Comparison of ENCODE assay signal across 1 cellular context in the genomic region with DNA sequence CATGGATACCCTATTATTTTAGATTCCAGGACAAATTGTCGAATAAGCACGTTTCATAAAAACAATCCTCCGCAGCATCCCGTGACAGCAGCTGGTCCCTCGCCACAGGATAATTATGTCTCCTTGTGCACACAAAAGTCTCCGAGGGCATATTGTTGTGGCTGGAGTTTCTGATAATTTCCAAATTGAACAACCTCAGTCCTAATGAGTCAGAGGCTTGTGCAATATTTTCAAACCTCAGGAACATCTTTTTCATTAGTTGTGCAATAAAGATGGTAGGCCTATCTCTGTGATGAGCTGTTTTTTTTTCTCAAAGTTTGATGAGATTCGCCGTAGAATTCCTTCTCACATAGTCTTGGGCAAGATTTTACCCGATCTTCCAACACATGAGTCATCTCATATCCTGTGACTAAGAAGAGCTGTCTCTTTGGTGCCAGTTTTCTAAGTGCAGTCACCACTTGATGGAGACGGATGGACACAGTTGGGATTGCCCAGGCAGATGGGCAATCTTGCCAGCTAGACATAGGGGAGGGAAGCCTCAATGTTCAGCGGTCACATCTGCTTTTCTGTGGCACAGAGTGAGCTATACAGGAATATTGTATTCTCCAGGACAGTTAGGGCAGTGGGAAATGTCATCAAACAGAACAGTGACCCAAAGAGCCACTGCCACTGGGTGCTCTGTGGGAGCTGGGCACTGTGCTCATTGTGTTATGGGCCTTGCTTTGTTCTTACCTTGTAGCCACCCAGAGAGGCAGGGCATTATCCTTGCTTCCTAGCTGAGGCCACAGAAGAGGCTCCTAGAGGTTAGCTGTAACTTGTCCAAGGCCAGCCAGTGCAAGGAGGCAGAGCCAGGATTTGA.
TF ChIP-seq lines count a peak whose summit lies in the region.

No MANE protein-coding gene starts in this region.

TF ChIP-seq in IMR-90, 13 proteins besides CTCF, POLR2A, EP300 and RAD21 (continued from another document):
- TF ChIP-seq MAFK (IDR thresholded peaks at IDR 0.05; ENCODE audit: low read depth, low read length) (peak; percentile 19; the same call in 1 of the 2 replicates), NFE2L2 (IDR thresholded peaks at IDR 0.05; ENCODE audit: low read depth, low read length) (no peak; the same call in 1 of the 2 replicates), FOS (IDR thresholded peaks at IDR 0.05; ENCODE audit: low read depth, low read length) (peak; percentile 98), CHD1 (IDR thresholded peaks at IDR 0.05; ENCODE audit: low read depth, low read length) (peak; percentile 74; the same call in 1 of the 2 replicates), CEBPB (IDR thresholded peaks at IDR 0.05; ENCODE audit: low read depth, low read length) (peak; percentile 100), MXI1 (IDR thresholded peaks at IDR 0.05; ENCODE audit: borderline replicate concordance, low read depth, low read length) (no peak), MAZ (IDR thresholded peaks at IDR 0.05; ENCODE audit: borderline replicate concordance, low read depth, low read length) (no peak), RCOR1 (IDR thresholded peaks at IDR 0.05; ENCODE audit: insufficient replicate concordance, low read length) (peak; percentile 90), SMC3 (IDR thresholded peaks at IDR 0.05; ENCODE audit: low read depth, low read length) (peak; percentile 19; the same call in 1 of the 2 replicates)
- TF ChIP-seq, protein P1, sequence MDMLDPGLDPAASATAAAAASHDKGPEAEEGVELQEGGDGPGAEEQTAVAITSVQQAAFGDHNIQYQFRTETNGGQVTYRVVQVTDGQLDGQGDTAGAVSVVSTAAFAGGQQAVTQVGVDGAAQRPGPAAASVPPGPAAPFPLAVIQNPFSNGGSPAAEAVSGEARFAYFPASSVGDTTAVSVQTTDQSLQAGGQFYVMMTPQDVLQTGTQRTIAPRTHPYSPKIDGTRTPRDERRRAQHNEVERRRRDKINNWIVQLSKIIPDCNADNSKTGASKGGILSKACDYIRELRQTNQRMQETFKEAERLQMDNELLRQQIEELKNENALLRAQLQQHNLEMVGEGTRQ (IDR thresholded peaks at IDR 0.05; ENCODE audit: low read depth, low read length), result no peak
